In the genomic region with DNA sequence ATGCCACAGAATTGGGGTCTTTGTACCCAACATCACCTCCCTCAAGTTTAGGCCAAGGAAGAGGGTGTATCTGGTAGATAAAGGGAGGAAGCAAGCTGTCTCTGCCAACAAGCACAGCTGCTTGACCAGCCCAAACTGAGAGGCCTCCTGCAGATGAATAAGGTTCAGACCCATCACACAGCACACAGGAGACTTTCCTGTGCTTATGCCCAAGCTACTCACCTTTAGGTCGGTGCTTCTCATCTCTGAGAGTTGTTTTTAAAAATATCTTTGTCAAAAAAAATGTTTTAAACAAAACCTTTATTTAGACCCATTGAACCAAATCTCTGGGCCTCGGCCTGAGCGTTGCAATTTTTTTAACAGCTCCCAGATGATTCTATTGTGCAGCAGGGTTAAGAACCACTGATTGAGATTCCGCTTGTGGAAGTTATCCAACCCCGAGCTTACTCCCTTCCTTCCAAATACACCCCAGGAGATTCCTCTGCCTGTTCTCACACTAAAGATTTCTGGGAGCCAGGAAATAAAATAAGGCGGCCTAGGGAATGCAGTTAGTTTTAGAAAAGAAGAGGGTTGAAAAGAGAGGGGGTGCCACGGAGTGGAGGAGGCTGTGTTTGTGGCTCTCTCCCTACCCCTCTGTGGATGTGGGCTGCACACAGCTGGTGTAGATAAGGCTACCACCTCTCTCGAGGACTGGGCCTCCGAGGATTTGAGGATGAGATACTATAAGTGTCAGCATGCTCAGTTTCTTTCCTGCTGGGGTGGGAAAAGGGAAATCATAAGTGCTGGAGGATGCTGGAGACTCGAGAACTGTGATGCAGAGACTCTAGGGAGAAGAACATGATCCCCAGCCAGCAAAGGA, we compare ENCODE assay signal across 16 cellular contexts. TPM values are rescaled to one million over a fixed set of nuclear protein-coding genes. Genes with fewer than 3 reads are reported as not detected.
DNase-seq lines count a peak whose midpoint lies in the region; ATAC-seq and TF ChIP-seq lines count a peak whose summit lies in the region.
"Had no signal": no experiment of that assay in that cellular context is flagged by ENCODE, and none has a peak within 500 bp of the region (broad histone marks: within the 10 kb centered on the region; RNA-seq: fewer than 3 reads in every experiment).

No MANE protein-coding gene starts in this region.

- H3K27me3 ChIP-seq in BLaER1 (no peaks in the 10 kb centered on the region), Caco-2 (replicated peaks; ENCODE audit: control insufficient read depth, insufficient read depth, low read length) (no peaks in the 10 kb centered on the region)
- H3K27me3 ChIP-seq: neutrophil, upper lobe of left lung had no signal

- peaks cover 55% of the 10 kb centered on the region for H3K4me1 Mint-ChIP-seq in brain
- peaks cover 36% of the 10 kb centered on the region for H3K4me1 Mint-ChIP-seq in mesothelial cell of epicardium
- H3K4me1 Mint-ChIP-seq in Caco-2 (ENCODE audit: low read depth, unreplicated experiment) = peaks cover 26% of the 10 kb centered on the region

- POLR2A ChIA-PET in Caco-2 (lab: Charles Lee) = no interaction called here

- no peak overlapping the region for H3K27ac ChIP-seq in BLaER1
- H3K27ac ChIP-seq: A549 had no signal

- H3K4me2 ChIP-seq in BLaER1 = peak overlapping the region; percentile 43
- H3K4me2 ChIP-seq: A549 had no signal

- H3K27me3 Mint-ChIP-seq in brain (peaks cover 4% of the 10 kb centered on the region), mesothelial cell of epicardium (ENCODE audit: low read depth) (no peaks in the 10 kb centered on the region), Caco-2 (ENCODE audit: insufficient read depth, unreplicated experiment) (no peaks in the 10 kb centered on the region)

- no TSS peak for BruUV-seq in Caco-2 (replicated peaks; lab: Mats Ljungman, UMichigan)

- ATAC-seq in HG02678 (IDR thresholded peaks at IDR 0.05; ENCODE audit: unreplicated experiment) = peak; percentile 38
- ATAC-seq: A549 had no signal

- CTCF ChIA-PET in Caco-2 (lab: Charles Lee) = no interaction called here

- TF ChIP-seq CTCF in brain (conservative IDR thresholded peaks at IDR 0.05) (no peak), mesothelial cell of epicardium (IDR thresholded peaks at IDR 0.05; ENCODE audit: unreplicated experiment) (no peak), Caco-2 (IDR thresholded peaks at IDR 0.05; ENCODE audit: insufficient read depth in 1 of 2, low read depth in 1 of 2, low read length in 1 of 2, severe bottlenecking in 1 of 2, unreplicated experiment in 1 of 2) (no peak)

- intact Hi-C loops in Caco-2 (cut with micrococcal nuclease; ENCODE audit: unreplicated experiment) = no loop called here

- no peaks in the 10 kb centered on the region for H4K20me1 ChIP-seq in BLaER1

- H3K9ac ChIP-seq in BLaER1 = no peak overlapping the region

- no peak for DNase-seq in mesothelial cell of epicardium (ENCODE audit: low spot score in 2 of 2, unreplicated experiment in 2 of 2)
- DNase-seq in Caco-2 = no peak
- no peak for DNase-seq in SW 1271 (lab: John Stamatoyannopoulos, UW)
- DNase-seq in T1000 (lab: John Stamatoyannopoulos, UW) = no peak
- no peak for DNase-seq in NCI-H1417 (lab: John Stamatoyannopoulos, UW)
- DNase-seq: activated CD8-positive, alpha-beta memory T cell treated with anti-CD3 and anti-CD28 coated beads, Interleukin-2, amount 50 U/mL, for 4 hours; effector CD8-positive, alpha-beta T cell; H7; kidney glomerular epithelial cell; NCI-H69; upper lobe of left lung had no signal

- peak overlapping the region; percentile 54 to 85 (median 77) for H3K27ac Mint-ChIP-seq in brain
- H3K27ac Mint-ChIP-seq in mesothelial cell of epicardium = peak overlapping the region; percentile 38
- no peak overlapping the region for H3K27ac Mint-ChIP-seq in Caco-2 (ENCODE audit: unreplicated experiment)

- H3K4me1 ChIP-seq in BLaER1 (peaks cover 25% of the 10 kb centered on the region), Caco-2 (peaks cover 34% of the 10 kb centered on the region)

- H3K36me3 Mint-ChIP-seq in brain (no peaks in the 10 kb centered on the region), mesothelial cell of epicardium (no peaks in the 10 kb centered on the region), Caco-2 (ENCODE audit: insufficient read depth, unreplicated experiment) (no peaks in the 10 kb centered on the region)

- H3K4me3 Mint-ChIP-seq in brain (peak overlapping the region in 4 of 5 experiments; percentile 11 to 28 (median 26)), mesothelial cell of epicardium (no peak overlapping the region), Caco-2 (ENCODE audit: unreplicated experiment) (no peak overlapping the region)

- no peaks in the 10 kb centered on the region for H3K9me3 ChIP-seq in BLaER1
- no peaks in the 10 kb centered on the region for H3K9me3 ChIP-seq in Caco-2
- H3K9me3 ChIP-seq: A549, neutrophil, upper lobe of left lung had no signal

- H3K9me3 Mint-ChIP-seq in brain (peaks cover 0 to 5% (median 0%) of the 10 kb centered on the region in 5 experiments), mesothelial cell of epicardium (no peaks in the 10 kb centered on the region), Caco-2 (ENCODE audit: unreplicated experiment) (no peaks in the 10 kb centered on the region)

- no peak overlapping the region for H3K4me3 ChIP-seq in BLaER1
- H3K4me3 ChIP-seq in Caco-2 (ENCODE audit: low read depth, low read length) = no peak overlapping the region
- H3K4me3 ChIP-seq: A549, upper lobe of left lung had no signal

- no peaks in the 10 kb centered on the region for H3K36me3 ChIP-seq in BLaER1
- H3K36me3 ChIP-seq in Caco-2 (ENCODE audit: control insufficient read depth, insufficient read depth, low read length) = no peaks in the 10 kb centered on the region
- H3K36me3 ChIP-seq: neutrophil, upper lobe of left lung had no signal

RNA-seq across cellular contexts. Expression of gene SP3, which starts 24.9 kb away (rescaled TPM):
- polyA plus RNA-seq in brain (ENCODE audit: insufficient read depth, low read depth, low replicate concordance) = 21.2 TPM
- 106 to 113 TPM (median 110 TPM) in 3 replicates for total RNA-seq in mesothelial cell of epicardium
- total RNA-seq in Caco-2 (2022) = 108 and 111 TPM in 2 replicates

Comparison
In these comparisons a context has a peak if more than half of its experiments do, and no peak if none do; other contexts are left out.
1. H3K4me3 Mint-ChIP-seq: peak in brain (4 of 5); none in mesothelial cell of epicardium (single experiment) and Caco-2 (single experiment).